ENCODE assay signal across 32 cellular contexts in the genomic region with DNA sequence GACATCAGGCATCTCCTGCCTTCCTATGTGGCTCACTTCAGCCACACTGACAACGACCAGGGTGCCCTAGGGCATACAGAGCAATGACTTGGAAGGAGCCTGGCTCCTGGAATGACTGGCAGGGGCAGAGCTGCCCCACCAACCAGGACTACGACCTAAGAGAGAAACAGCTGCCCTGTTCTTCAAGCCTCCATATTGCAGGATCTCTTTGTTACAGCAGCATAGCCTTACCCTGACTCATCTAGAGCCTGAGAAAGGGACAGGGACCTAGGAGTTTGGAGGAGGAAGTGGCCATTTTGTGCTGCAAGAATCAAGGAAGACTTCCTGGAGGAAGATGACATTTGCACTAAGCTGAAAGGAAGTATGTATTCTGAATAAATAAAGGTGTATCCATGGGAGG. TPM values are rescaled to one million over a fixed set of nuclear protein-coding genes. Genes with fewer than 3 reads are reported as not detected.
"Had no signal": no experiment of that assay in that cellular context is flagged by ENCODE, and none has a peak within 500 bp of the region (broad histone marks: within the 10 kb centered on the region; RNA-seq: fewer than 3 reads in every experiment).

No MANE protein-coding gene starts in this region.

- ATAC-seq: naive thymus-derived CD8-positive, alpha-beta T cell; natural killer cell treated with Interleukin-12 subunit alpha and Interleukin-12 subunit beta and Interleukin-15 and Interleukin-18, amount 100 ng/mL, for 72 hours; psoas muscle; right cardiac atrium; sciatic nerve; stimulated activated memory B cell treated with anti-CD40 and anti-IgM and Interleukin-4, amounts not matched to agents 10 μg/mL and 1 μg/mL and 100 μg/mL, for 72 hours; stimulated activated naive CD8-positive, alpha-beta T cell treated with anti-CD3 and anti-CD28 coated beads, Interleukin-15, amount 100 ng/mL, for 72 hours; stimulated activated naive CD8-positive, alpha-beta T cell treated with anti-CD3 and anti-CD28 coated beads, Interleukin-15, Interleukin-2, amounts not matched to agents 100 U/mL and 50 U/mL, for 24 hours; upper lobe of right lung had no signal

- H3K4me2 ChIP-seq: smooth muscle cell had no signal

- H2AFZ ChIP-seq: parathyroid adenoma had no signal

- H3K9ac ChIP-seq: parathyroid adenoma had no signal

- H3K9me3 ChIP-seq: ovary, psoas muscle, suprapubic skin, testis, transverse colon, upper lobe of right lung, uterus had no signal

- H3K4me3 ChIP-seq: ovary, psoas muscle, skin epidermis, smooth muscle cell, spleen, suprapubic skin, testis, tibial artery, transverse colon, upper lobe of right lung, uterus had no signal

- H3K4me1 ChIP-seq: psoas muscle, suprapubic skin, testis, tibial artery, transverse colon, upper lobe of right lung, uterus had no signal

- H3K27ac ChIP-seq: ovary, parathyroid adenoma, psoas muscle, skin epidermis, spleen, suprapubic skin, testis, tibial artery, transverse colon, upper lobe of right lung, uterus had no signal

- H3K27me3 ChIP-seq: ovary, testis, tibial artery, transverse colon, upper lobe of right lung, uterus had no signal

- H3K36me3 ChIP-seq: ovary, spleen, suprapubic skin, tibial artery, transverse colon, upper lobe of right lung, uterus had no signal

- DNase-seq: naive thymus-derived CD8-positive, alpha-beta T cell; nephron progenitor cell; occipital lobe; ovary; posterior cingulate gyrus; psoas muscle; right cardiac atrium; spleen; stimulated activated CD4-positive, alpha-beta T cell treated with anti-CD3 and anti-CD28 coated beads, Interleukin-12 subunit alpha, Interleukin-12 subunit beta, amount 100 ng/mL, for 4 hours; stimulated activated CD4-positive, alpha-beta T cell treated with anti-CD3 and anti-CD28 coated beads, Interleukin-1b, Interleukin-23, amount 100 ng/mL, for 48 hours; stimulated activated CD4-positive, alpha-beta T cell treated with anti-CD3 and anti-CD28 coated beads, Interleukin-4, amount 100 ng/mL, for 1 hour; stimulated activated CD4-positive, alpha-beta T cell treated with anti-CD3 and anti-CD28 coated beads, Interleukin-4, amount 100 ng/mL, for 4 hours; stimulated activated CD8-positive, alpha-beta memory T cell treated with anti-CD3 and anti-CD28 coated beads, Interleukin-4, amount 100 ng/mL, for 48 hours; stimulated activated naive CD4-positive, alpha-beta T cell; stimulated activated naive CD8-positive, alpha-beta T cell treated with anti-CD3 and anti-CD28 coated beads, Interleukin-15, amount 100 ng/mL, for 72 hours; stimulated activated naive CD8-positive, alpha-beta T cell treated with anti-CD3 and anti-CD28 coated beads, Interleukin-15, Interleukin-2, amounts not matched to agents 100 U/mL and 50 U/mL, for 24 hours; substantia nigra; testis; tibial artery; transverse colon; upper lobe of right lung; uterus had no signal

RNA-seq across cellular contexts. Expression of gene GSG1L, which starts 49.6 kb away (rescaled TPM):
- total RNA-seq: naive thymus-derived CD8-positive, alpha-beta T cell; natural killer cell treated with Interleukin-12 subunit alpha and Interleukin-12 subunit beta and Interleukin-15 and Interleukin-18, amount 100 ng/mL, for 72 hours; neural crest cell; osteoblast; renal cortical epithelial cell; transverse colon had no signal
- polyA plus RNA-seq: naive thymus-derived CD8-positive, alpha-beta T cell; smooth muscle cell had no signal
